12 cellular contexts compared by ENCODE assay signal in genomic region chr12:77060883-77061240, GRCh38. TPM values are rescaled to one million over a fixed set of nuclear protein-coding genes. Genes with fewer than 3 reads are reported as not detected.
DNase-seq lines count a peak whose midpoint lies in the region; ATAC-seq, FAIRE-seq and TF ChIP-seq lines count a peak whose summit lies in the region.
"Had no signal": no experiment of that assay in that cellular context is flagged by ENCODE, and none has a peak within 500 bp of the region (broad histone marks: within the 10 kb centered on the region; RNA-seq: fewer than 3 reads in every experiment).

No MANE protein-coding gene starts in this region.

- H3K27me3 Mint-ChIP-seq in nephron progenitor cell (ENCODE audit: low read depth, poor library complexity) = no peaks in the 10 kb centered on the region

- H3K4me3 ChIP-seq in GM12865 (ENCODE audit: low read depth, low read length) (peak overlapping the region; percentile 4), MM.1S (ENCODE audit: low read length) (peak overlapping the region; percentile 98), small intestine (ENCODE audit: low read depth in 1 of 2, low read length in 2 of 2) (no peak overlapping the region)
- H3K4me3 ChIP-seq: SK-N-MC had no signal

- peaks cover 31% of the 10 kb centered on the region for H3K4me1 ChIP-seq in MM.1S (ENCODE audit: low read length)
- H3K4me1 ChIP-seq in small intestine (ENCODE audit: control insufficient read depth in 2 of 2, insufficient read depth in 1 of 2, low read depth in 1 of 2, low read length in 1 of 2) = no peaks in the 10 kb centered on the region

- no peak overlapping the region for H3K27ac Mint-ChIP-seq in nephron progenitor cell

- H3K27ac ChIP-seq in MM.1S (ENCODE audit: low read length) = peak overlapping the region; percentile 93
- H3K27ac ChIP-seq in small intestine (ENCODE audit: low read depth in 1 of 2, low read length in 1 of 2) = no peak overlapping the region
- H3K27ac ChIP-seq: SK-N-MC had no signal

- H3K9me3 ChIP-seq in MM.1S (replicated peaks; ENCODE audit: insufficient read depth, low read length) (no peaks in the 10 kb centered on the region), small intestine (ENCODE audit: control insufficient read depth, low read depth) (no peaks in the 10 kb centered on the region)

- no peak overlapping the region for H2AFZ ChIP-seq in MM.1S (ENCODE audit: low read length)

- peaks cover 90% of the 10 kb centered on the region for H3K79me2 ChIP-seq in MM.1S (ENCODE audit: low read length)

- peaks cover 4% of the 10 kb centered on the region; the same call in 1 of the 2 replicates for H4K20me1 ChIP-seq in MM.1S (ENCODE audit: insufficient read depth, low read length)

- H3K36me3 Mint-ChIP-seq in nephron progenitor cell (ENCODE audit: low read depth) = peaks cover 67% of the 10 kb centered on the region

- TF ChIP-seq CTCF in GM12865 (IDR thresholded peaks at IDR 0.05; ENCODE audit: insufficient read depth, low read depth, low read length, missing control alignments) (no peak), MM.1S (IDR thresholded peaks at IDR 0.05; ENCODE audit: low read length) (no peak), nephron progenitor cell (IDR thresholded peaks at IDR 0.05) (no peak)

- peak overlapping the region; percentile 79 for H3K4me2 ChIP-seq in MM.1S (ENCODE audit: low read depth, low read length)

- peak; percentile 71 for DNase-seq in GM12865 (ENCODE audit: low read depth)
- DNase-seq in MM.1S = peak; percentile 64
- DNase-seq in small intestine = no peak
- no peak for DNase-seq in middle frontal gyrus (ENCODE audit: extremely low spot score, low spot score)
- DNase-seq in LoVo (ENCODE audit: low spot score) = no peak
- no peak for DNase-seq in nephron progenitor cell
- DNase-seq: left ventricle myocardium superior, NCI-H1694 had no signal

- FAIRE-seq in small intestine (lab: Jason Lieb, UNC) = no peak

- peaks cover 4% of the 10 kb centered on the region; the same call in 1 of the 2 replicates for H3K36me3 ChIP-seq in MM.1S (replicated peaks; ENCODE audit: insufficient read depth, low read length)
- H3K36me3 ChIP-seq in small intestine (ENCODE audit: control insufficient read depth in 2 of 2, insufficient read depth in 2 of 2, low read length in 2 of 2) = no peaks in the 10 kb centered on the region

- H3K9me2 ChIP-seq in MM.1S (replicated peaks; ENCODE audit: insufficient read depth, low read length) = no peaks in the 10 kb centered on the region

- WGBS in small intestine, 3 donors = 90 to 93% (median 93%) methylated on average over 5 of the region's 5 CpGs

- peaks cover 49% of the 10 kb centered on the region for H3F3A ChIP-seq in MM.1S (ENCODE audit: insufficient read depth, low read length)

- H3K9ac ChIP-seq in MM.1S (ENCODE audit: low read length) = peak overlapping the region; percentile 95

- ATAC-seq in GM19452 (IDR thresholded peaks at IDR 0.05; ENCODE audit: unreplicated experiment) (peak; percentile 34), HG02943 (IDR thresholded peaks at IDR 0.05; ENCODE audit: low read depth, unreplicated experiment) (peak; percentile 28)
- ATAC-seq: HCT116, left ventricle myocardium superior had no signal

- H3K27me3 ChIP-seq in MM.1S (replicated peaks; ENCODE audit: insufficient read depth, low read length) = no peaks in the 10 kb centered on the region
- no peaks in the 10 kb centered on the region for H3K27me3 ChIP-seq in small intestine (ENCODE audit: control insufficient read depth in 2 of 2, insufficient read depth in 2 of 2, low read length in 2 of 2)

- H3K4me1 Mint-ChIP-seq in nephron progenitor cell = peaks cover 47% of the 10 kb centered on the region

- H3K4me3 Mint-ChIP-seq in nephron progenitor cell = no peak overlapping the region

- no peaks in the 10 kb centered on the region for H3K9me3 Mint-ChIP-seq in nephron progenitor cell

RNA-seq across cellular contexts. Expression of gene E2F7, which starts 4.5 kb away (rescaled TPM):
- 1 to 10 TPM in 1 of 3 donors, under 1 TPM in 1, not detected in 1; 0.67 to 1.4 TPM for polyA plus RNA-seq in small intestine

Comparison
In these comparisons a context has a peak if more than half of its experiments do, and no peak if none do; other contexts are left out.
1. DNase-seq: peak in GM12865 (single experiment) and MM.1S (single experiment); none in small intestine (single experiment), middle frontal gyrus (single experiment), LoVo (single experiment) and nephron progenitor cell (single experiment).
2. H3K4me3 ChIP-seq: peak in GM12865 (single experiment) and MM.1S (single experiment); none in small intestine (0 of 2).